Comparison of ENCODE assay signal across 9 cellular contexts in genomic region chr19:12783226-12783848, GRCh38. TPM values are rescaled to one million over a fixed set of nuclear protein-coding genes. Genes with fewer than 3 reads are reported as not detected.
DNase-seq lines count a peak whose midpoint lies in the region; ATAC-seq and TF ChIP-seq lines count a peak whose summit lies in the region.
"Had no signal": no experiment of that assay in that cellular context is flagged by ENCODE, and none has a peak within 500 bp of the region (broad histone marks: within the 10 kb centered on the region; RNA-seq: fewer than 3 reads in every experiment).

No MANE protein-coding gene starts in this region.

- H3K4me3 ChIP-seq in SJCRH30 (peak overlapping the region; percentile 56), endocrine pancreas (ENCODE audit: control insufficient read depth, insufficient read depth, low read length) (no peak overlapping the region), parathyroid adenoma (ENCODE audit: low read depth, low read length) (peak overlapping the region; percentile 64)

- TF ChIP-seq CTCF in parathyroid adenoma (IDR thresholded peaks at IDR 0.05) = no peak

- no peak for ATAC-seq in GM19351 (IDR thresholded peaks at IDR 0.05; ENCODE audit: unreplicated experiment)

- H3K79me2 ChIP-seq in parathyroid adenoma = no peaks in the 10 kb centered on the region

- peak overlapping the region; percentile 74 for H2AFZ ChIP-seq in parathyroid adenoma

- no peaks in the 10 kb centered on the region for H3K27me3 ChIP-seq in SJCRH30
- H3K27me3 ChIP-seq in endocrine pancreas (ENCODE audit: control insufficient read depth, insufficient read depth, low read length) = no peaks in the 10 kb centered on the region
- H3K27me3 ChIP-seq in parathyroid adenoma (ENCODE audit: control insufficient read depth, insufficient read depth, low read length) = no peaks in the 10 kb centered on the region

- H3K36me3 ChIP-seq in SJCRH30 = no peaks in the 10 kb centered on the region
- H3K36me3 ChIP-seq in endocrine pancreas (ENCODE audit: control insufficient read depth, insufficient read depth, low read length) = no peaks in the 10 kb centered on the region
- no peaks in the 10 kb centered on the region for H3K36me3 ChIP-seq in parathyroid adenoma (ENCODE audit: control insufficient read depth, insufficient read depth, low read length)

- H3K4me1 ChIP-seq in SJCRH30 (peaks cover 48% of the 10 kb centered on the region), endocrine pancreas (ENCODE audit: control insufficient read depth, insufficient read depth, low read length) (no peaks in the 10 kb centered on the region), parathyroid adenoma (peaks cover 66% of the 10 kb centered on the region)

- H3K4me2 ChIP-seq in parathyroid adenoma (ENCODE audit: low read length) = peak overlapping the region; percentile 94

- H3K9me3 ChIP-seq in SJCRH30 (replicated peaks) (no peaks in the 10 kb centered on the region), endocrine pancreas (ENCODE audit: control insufficient read depth, low read length) (no peaks in the 10 kb centered on the region), parathyroid adenoma (ENCODE audit: control insufficient read depth, low read length) (no peaks in the 10 kb centered on the region)

- peak overlapping the region; percentile 7 for H3K9ac ChIP-seq in endocrine pancreas (ENCODE audit: control insufficient read depth, insufficient read depth, low read length)
- peak overlapping the region; percentile 75 for H3K9ac ChIP-seq in parathyroid adenoma

- H3K27ac ChIP-seq in SJCRH30 (peak overlapping the region; percentile 79), parathyroid adenoma (peak overlapping the region; percentile 100)

- DNase-seq in GDM1 (lab: John Stamatoyannopoulos, UW) (peak; percentile 45), SJCRH30 (peak; percentile 57 to 60), AG08396 (ENCODE audit: low spot score) (no peak), foreskin melanocyte (no peak), epidermal melanocyte (ENCODE audit: insufficient read length, low spot score) (no peak)

RNA-seq across cellular contexts. Expression of gene JUNB, which starts 7.9 kb away (rescaled TPM):
- total RNA-seq in SJCRH30 (2014; rRNA removed; shearing (Covaris generic)) = 34.8 and 39.7 TPM in 2 replicates

RNA-seq across cellular contexts. Expression of gene HOOK2, which starts 8.0 kb away (rescaled TPM):
- total RNA-seq in SJCRH30 (2014; rRNA removed; shearing (Covaris generic)) = 14.1 and 19.0 TPM in 2 replicates

RNA-seq across cellular contexts. Expression of gene PRDX2, which starts 18.3 kb away (rescaled TPM):
- 55.9 and 64.6 TPM in 2 replicates for total RNA-seq in SJCRH30 (2014; rRNA removed; shearing (Covaris generic))

RNA-seq across cellular contexts. Expression of gene THSD8, which starts 18.5 kb away (rescaled TPM):
- total RNA-seq in SJCRH30 (2014; rRNA removed; shearing (Covaris generic)) = not detected in 2 replicates
- total RNA-seq: RPMI7951 had no signal

RNA-seq across cellular contexts. Expression of gene RNASEH2A, which starts 23.0 kb away (rescaled TPM):
- 92.4 and 99.0 TPM in 2 replicates for total RNA-seq in SJCRH30 (2014; rRNA removed; shearing (Covaris generic))

Comparison
In these comparisons a context has a peak if more than half of its experiments do, and no peak if none do; other contexts are left out.
1. DNase-seq: peak in GDM1 (single experiment) and SJCRH30 (2 of 2); none in AG08396 (single experiment), foreskin melanocyte (single experiment) and epidermal melanocyte (single experiment).